1 cellular context compared by ENCODE assay signal in the genomic region with DNA sequence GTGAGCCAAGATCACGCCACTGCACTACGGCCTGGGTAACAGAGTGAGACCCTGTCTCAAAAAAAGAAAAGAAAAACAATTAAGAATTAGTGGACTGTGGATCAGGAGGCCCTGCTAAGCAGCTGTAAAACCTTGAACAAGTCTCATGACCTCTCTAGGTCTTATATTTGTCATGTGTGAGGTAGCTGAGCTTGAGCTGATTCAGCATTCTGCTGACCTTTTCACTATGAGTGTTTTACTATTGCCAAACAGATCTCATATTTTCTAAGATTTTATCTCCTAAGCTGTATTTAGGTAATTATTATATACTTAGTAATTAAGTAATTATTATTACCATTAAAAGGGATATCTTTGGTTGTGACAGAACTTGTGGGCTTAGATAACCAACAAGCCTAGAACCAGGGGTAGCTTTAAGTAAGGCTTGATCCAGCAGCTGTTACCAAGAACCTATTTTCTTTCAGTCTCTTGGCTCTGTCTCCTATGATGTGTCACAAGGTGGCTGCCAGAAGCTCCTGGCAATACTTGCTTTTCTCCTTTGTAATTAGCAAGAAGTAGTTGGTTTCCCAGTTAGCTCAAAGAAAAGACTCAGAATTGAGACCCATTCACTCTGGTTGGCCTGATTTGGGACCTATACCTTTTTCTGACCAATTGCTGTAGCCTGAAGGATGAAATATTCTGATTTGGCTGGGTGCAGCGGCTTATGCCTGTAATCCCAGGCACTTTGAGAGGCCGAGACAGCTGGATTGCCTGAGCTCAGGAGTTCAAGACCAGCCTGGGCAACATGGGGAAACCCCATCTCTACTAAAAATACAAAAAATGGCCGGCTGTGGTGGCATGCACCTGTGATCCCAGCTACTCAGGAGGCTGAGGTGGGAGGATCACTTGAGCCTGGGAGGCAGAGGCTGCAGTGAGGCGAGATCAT.
TF ChIP-seq lines count a peak whose summit lies in the region.

No MANE protein-coding gene starts in this region.

TF ChIP-seq in HepG2, 621 proteins besides CTCF, POLR2A, EP300 and RAD21 (continued from another document):
- TF ChIP-seq DBP (CRISPR knock-in tag; IDR thresholded peaks at IDR 0.05; ENCODE audit: not compliant biosample characterization) (no peak), CEBPZ (IDR thresholded peaks at IDR 0.05; ENCODE audit: low read length) (no peak), ZNF629 (CRISPR knock-in tag; conservative IDR thresholded peaks at IDR 0.05) (no peak), ZNF343 (CRISPR knock-in tag; IDR thresholded peaks at IDR 0.05) (no peak), HCFC1 (IDR thresholded peaks at IDR 0.05; ENCODE audit: low read depth, low read length) (no peak)
- TF ChIP-seq, protein P1, sequence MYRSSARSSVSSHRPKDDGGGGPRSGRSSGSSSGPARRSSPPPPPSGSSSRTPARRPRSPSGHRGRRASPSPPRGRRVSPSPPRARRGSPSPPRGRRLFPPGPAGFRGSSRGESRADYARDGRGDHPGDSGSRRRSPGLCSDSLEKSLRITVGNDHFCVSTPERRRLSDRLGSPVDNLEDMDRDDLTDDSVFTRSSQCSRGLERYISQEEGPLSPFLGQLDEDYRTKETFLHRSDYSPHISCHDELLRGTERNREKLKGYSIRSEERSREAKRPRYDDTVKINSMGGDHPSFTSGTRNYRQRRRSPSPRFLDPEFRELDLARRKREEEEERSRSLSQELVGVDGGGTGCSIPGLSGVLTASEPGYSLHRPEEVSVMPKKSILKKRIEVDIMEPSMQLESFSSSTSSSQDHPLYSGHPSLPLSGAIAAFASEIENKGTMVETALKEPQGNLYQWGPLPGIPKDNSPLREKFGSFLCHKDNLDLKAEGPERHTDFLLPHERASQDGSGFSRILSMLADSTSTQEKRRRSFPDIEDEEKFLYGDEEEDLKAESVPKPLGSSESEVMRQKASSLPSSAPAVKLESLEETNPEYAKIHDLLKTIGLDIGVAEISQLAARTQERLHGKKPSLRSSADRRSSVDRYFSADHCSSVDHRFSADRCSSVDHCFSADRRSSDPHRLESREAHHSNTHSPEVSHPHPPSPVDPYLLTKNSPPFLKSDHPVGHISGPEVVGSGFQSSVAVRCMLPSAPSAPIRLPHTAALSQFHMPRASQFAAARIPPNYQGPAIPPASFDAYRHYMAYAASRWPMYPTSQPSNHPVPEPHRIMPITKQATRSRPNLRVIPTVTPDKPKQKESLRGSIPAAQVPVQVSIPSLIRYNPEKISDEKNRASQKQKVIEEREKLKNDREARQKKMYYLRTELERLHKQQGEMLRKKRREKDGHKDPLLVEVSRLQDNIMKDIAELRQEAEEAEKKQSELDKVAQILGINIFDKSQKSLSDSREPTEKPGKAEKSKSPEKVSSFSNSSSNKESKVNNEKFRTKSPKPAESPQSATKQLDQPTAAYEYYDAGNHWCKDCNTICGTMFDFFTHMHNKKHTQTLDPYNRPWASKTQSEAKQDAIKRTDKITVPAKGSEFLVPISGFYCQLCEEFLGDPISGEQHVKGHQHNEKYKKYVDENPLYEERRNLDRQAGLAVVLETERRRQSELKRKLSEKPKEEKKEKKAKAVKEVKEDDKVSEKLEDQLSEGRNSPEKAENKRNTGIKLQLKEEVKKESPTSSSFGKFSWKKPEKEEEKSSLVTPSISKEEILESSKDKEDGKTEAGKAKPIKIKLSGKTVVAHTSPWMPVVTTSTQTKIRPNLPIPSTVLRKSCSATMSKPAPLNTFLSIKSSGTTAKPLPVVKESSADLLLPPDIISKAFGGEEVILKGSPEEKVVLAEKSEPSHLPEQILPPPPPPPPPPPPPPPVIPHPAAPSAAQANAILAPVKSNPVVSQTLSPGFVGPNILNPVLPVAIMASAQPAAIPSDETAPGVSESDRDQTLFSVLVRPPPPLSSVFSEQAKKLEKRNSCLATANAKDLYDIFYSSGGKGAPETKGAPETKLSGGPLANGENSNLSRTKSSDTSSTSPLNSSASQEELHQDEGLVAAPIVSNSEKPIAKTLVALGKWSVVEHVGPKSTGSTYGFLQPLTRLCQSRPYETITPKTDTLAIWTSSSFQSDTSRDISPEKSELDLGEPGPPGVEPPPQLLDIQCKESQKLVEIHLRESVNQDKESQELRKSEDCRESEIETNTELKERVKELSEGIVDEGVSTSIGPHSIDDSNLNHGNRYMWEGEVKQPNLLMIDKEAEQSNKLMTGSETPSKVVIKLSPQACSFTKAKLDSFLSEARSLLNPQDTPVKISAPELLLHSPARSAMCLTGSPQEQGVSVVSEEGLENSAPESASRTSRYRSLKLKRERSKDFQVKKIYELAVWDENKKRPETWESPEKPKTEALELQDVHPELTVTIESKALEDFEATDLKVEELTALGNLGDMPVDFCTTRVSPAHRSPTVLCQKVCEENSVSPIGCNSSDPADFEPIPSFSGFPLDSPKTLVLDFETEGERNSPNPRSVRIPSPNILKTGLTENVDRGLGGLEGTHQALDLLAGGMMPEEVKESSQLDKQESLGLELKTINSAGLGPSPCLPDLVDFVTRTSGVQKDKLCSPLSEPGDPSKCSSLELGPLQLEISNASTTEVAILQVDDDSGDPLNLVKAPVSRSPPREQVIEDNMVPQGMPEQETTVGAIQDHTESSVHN (CRISPR knock-in tag; IDR thresholded peaks at IDR 0.05) = no peak
- TF ChIP-seq, protein P2, sequence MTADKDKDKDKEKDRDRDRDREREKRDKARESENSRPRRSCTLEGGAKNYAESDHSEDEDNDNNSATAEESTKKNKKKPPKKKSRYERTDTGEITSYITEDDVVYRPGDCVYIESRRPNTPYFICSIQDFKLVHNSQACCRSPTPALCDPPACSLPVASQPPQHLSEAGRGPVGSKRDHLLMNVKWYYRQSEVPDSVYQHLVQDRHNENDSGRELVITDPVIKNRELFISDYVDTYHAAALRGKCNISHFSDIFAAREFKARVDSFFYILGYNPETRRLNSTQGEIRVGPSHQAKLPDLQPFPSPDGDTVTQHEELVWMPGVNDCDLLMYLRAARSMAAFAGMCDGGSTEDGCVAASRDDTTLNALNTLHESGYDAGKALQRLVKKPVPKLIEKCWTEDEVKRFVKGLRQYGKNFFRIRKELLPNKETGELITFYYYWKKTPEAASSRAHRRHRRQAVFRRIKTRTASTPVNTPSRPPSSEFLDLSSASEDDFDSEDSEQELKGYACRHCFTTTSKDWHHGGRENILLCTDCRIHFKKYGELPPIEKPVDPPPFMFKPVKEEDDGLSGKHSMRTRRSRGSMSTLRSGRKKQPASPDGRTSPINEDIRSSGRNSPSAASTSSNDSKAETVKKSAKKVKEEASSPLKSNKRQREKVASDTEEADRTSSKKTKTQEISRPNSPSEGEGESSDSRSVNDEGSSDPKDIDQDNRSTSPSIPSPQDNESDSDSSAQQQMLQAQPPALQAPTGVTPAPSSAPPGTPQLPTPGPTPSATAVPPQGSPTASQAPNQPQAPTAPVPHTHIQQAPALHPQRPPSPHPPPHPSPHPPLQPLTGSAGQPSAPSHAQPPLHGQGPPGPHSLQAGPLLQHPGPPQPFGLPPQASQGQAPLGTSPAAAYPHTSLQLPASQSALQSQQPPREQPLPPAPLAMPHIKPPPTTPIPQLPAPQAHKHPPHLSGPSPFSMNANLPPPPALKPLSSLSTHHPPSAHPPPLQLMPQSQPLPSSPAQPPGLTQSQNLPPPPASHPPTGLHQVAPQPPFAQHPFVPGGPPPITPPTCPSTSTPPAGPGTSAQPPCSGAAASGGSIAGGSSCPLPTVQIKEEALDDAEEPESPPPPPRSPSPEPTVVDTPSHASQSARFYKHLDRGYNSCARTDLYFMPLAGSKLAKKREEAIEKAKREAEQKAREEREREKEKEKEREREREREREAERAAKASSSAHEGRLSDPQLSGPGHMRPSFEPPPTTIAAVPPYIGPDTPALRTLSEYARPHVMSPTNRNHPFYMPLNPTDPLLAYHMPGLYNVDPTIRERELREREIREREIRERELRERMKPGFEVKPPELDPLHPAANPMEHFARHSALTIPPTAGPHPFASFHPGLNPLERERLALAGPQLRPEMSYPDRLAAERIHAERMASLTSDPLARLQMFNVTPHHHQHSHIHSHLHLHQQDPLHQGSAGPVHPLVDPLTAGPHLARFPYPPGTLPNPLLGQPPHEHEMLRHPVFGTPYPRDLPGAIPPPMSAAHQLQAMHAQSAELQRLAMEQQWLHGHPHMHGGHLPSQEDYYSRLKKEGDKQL (CRISPR knock-in tag; IDR thresholded peaks at IDR 0.05; ENCODE audit: low read depth) = no peak
